ENCODE assay signal across 18 cellular contexts in the genomic region with DNA sequence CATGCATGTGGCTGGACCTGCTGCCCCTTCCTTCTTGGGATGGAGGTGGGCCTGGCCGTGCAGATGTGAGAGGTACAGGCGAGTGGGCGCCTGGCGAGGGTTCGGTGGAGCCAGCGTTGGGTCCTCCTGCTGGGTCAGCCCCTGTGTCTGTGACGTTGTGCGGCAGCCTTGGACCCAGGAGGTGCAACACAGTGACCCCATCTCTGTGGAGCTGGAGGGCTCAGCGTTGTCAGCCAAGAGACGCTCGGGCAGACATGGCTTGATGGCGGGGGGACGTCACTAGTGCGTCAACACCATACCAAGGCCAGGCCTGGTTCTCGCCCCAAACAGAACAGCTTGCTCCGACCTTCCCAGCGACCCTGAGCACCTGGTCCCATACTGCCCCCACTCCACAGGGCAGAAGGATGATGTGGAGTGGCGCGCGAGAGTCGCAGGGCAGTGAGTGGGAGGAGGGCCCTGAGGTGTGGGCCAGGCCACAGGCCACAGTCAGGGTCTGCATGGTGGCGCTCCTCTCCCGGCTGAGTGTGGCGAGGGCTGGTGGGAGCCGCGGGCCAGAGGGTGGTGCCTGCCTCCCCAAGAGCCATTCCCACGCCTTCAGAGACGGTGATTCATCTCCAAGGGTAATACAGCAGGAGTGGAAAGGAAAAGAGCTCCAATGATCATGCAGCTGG.
DNase-seq lines count a peak whose midpoint lies in the region; ATAC-seq and TF ChIP-seq lines count a peak whose summit lies in the region.
"Had no signal": no experiment of that assay in that cellular context is flagged by ENCODE, and none has a peak within 500 bp of the region (broad histone marks: within the 10 kb centered on the region; RNA-seq: fewer than 3 reads in every experiment).

No MANE protein-coding gene starts in this region.

- no peaks in the 10 kb centered on the region for H3K36me3 ChIP-seq in Peyer's patch
- H3K36me3 ChIP-seq: WERI-Rb-1 had no signal

- no peak for TF ChIP-seq CTCF in Peyer's patch (IDR thresholded peaks at IDR 0.05)

- H3K27ac ChIP-seq in Peyer's patch: no peak overlapping the region
- H3K27ac ChIP-seq: coronary artery, WERI-Rb-1 had no signal

- H3K4me1 ChIP-seq in Peyer's patch: no peaks in the 10 kb centered on the region

- ATAC-seq in left lobe of liver (no peak), GM21737 (IDR thresholded peaks at IDR 0.05; ENCODE audit: unreplicated experiment) (no peak)
- ATAC-seq: left ventricle myocardium superior, Panc1 had no signal

- TF ChIP-seq POLR2A in Peyer's patch (IDR thresholded peaks at IDR 0.05): no peak

- H3K4me3 ChIP-seq in Peyer's patch: no peak overlapping the region
- H3K4me3 ChIP-seq: coronary artery had no signal

- peak; percentile 44 for DNase-seq in activated effector memory CD4-positive, alpha-beta T cell treated with anti-CD3 and anti-CD28 coated beads, Interleukin-2, amount 50 U/mL, for 16 hours
- no peak for DNase-seq in activated effector memory CD4-positive, alpha-beta T cell treated with Interleukin-2 at 50 U/mL for 16 hours
- peak in 2 of 3 donors; percentile 27 to 41 for DNase-seq in Peyer's patch
- DNase-seq in left lobe of liver (ENCODE audit: low spot score): peak; percentile 42
- DNase-seq in stimulated activated CD8-positive, alpha-beta memory T cell treated with anti-CD3 and anti-CD28 coated beads, Interleukin-4, amount 100 ng/mL, for 48 hours: peak; percentile 12
- no peak for DNase-seq in DMS79 treated with DMSO at 0.1 percent for 48 hours (lab: John Stamatoyannopoulos, UW)
- DNase-seq in middle frontal gyrus (ENCODE audit: extremely low spot score, low spot score): no peak
- DNase-seq: activated CD4-positive, alpha-beta T cell treated with anti-CD3 and anti-CD28 coated beads, Interleukin-2, amount 50 U/mL, for 4 hours; C1 segment of cervical spinal cord; left ventricle myocardium superior; NCI-H1092; NCI-H2029; NCI-H446 treated with DMSO at 0.1 percent for 48 hours; substantia nigra; WERI-Rb-1 had no signal

- no peaks in the 10 kb centered on the region for H3K27me3 ChIP-seq in Peyer's patch

- H3K9me3 ChIP-seq in Peyer's patch: no peaks in the 10 kb centered on the region

Comparison
In these comparisons a context has a peak if more than half of its experiments do, and no peak if none do; other contexts are left out.
1. DNase-seq: peak in activated effector memory CD4-positive, alpha-beta T cell treated with anti-CD3 and anti-CD28 coated beads, Interleukin-2, amount 50 U/mL, for 16 hours (single experiment), Peyer's patch (2 of 3), left lobe of liver (single experiment) and stimulated activated CD8-positive, alpha-beta memory T cell treated with anti-CD3 and anti-CD28 coated beads, Interleukin-4, amount 100 ng/mL, for 48 hours (single experiment); none in activated effector memory CD4-positive, alpha-beta T cell treated with Interleukin-2 at 50 U/mL for 16 hours (single experiment), DMS79 treated with DMSO at 0.1 percent for 48 hours (single experiment) and middle frontal gyrus (single experiment).